Comparison of ENCODE assay signal across 1 cellular context in the genomic region with DNA sequence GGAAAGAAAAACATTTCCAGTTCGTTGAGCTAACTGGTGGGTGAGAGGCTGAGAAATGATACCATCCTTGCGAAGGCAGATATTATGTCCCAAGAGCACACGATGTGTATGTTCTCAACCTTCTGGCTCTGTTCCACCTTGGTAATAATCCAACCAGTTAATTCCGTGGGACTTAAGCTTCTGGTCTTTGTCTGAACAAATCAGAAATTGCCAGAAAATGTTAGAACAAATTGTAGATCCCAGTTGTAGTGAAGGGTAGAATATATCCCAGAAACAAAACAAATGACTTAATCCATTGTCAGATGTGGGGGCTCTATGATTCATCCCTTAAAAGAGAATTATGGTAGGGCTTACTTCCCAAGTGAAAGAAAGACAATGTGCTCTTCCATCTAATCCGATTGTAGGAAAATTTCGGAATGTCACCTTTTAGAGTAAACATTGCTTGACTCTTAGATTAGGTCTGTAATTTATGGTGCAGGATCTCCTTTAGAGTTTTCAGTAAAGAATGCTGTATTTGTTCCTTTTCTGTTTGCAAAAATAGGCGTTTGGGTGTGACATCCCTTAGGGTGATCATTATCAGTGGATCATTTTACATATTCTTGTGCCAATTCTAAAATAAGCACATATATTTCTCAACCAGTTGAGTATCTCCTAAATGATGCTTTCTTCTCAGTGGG.
TF ChIP-seq lines count a peak whose summit lies in the region.

No MANE protein-coding gene starts in this region.

TF ChIP-seq in SK-N-SH, 30 proteins besides CTCF, POLR2A, EP300 and RAD21 (continued from another document):
- no peak for TF ChIP-seq USF2 (IDR thresholded peaks at IDR 0.05; ENCODE audit: borderline replicate concordance, low read depth, low read length)
- TF ChIP-seq RFX5 (IDR thresholded peaks at IDR 0.05; ENCODE audit: low read length): no peak
- TF ChIP-seq JUND (IDR thresholded peaks at IDR 0.05): peak; percentile 77
- peak; percentile 86 for TF ChIP-seq PBX3 (IDR thresholded peaks at IDR 0.05)
- TF ChIP-seq RCOR1 (IDR thresholded peaks at IDR 0.05; ENCODE audit: low read length): no peak
- peak; percentile 88 for TF ChIP-seq NFIC (IDR thresholded peaks at IDR 0.05; ENCODE audit: borderline replicate concordance)
- TF ChIP-seq ELF1 (IDR thresholded peaks at IDR 0.05): no peak
- TF ChIP-seq TEAD4 (IDR thresholded peaks at IDR 0.05; ENCODE audit: borderline replicate concordance, insufficient read depth): peak; percentile 56; the same call in 1 of the 2 replicates
- no peak for TF ChIP-seq NRF1 (IDR thresholded peaks at IDR 0.05; ENCODE audit: low read depth, low read length)
- TF ChIP-seq RXRA (IDR thresholded peaks at IDR 0.05; ENCODE audit: borderline replicate concordance, low read depth): no peak
- peak; percentile 36; the same call in 1 of the 2 replicates for TF ChIP-seq TAF1 (IDR thresholded peaks at IDR 0.05; ENCODE audit: borderline replicate concordance, low read depth, low read length)
- no peak for TF ChIP-seq GABPA (IDR thresholded peaks at IDR 0.05; ENCODE audit: low read depth)
- TF ChIP-seq MAX (IDR thresholded peaks at IDR 0.05; ENCODE audit: low read depth): peak; percentile 35; the same call in 1 of the 2 replicates
- TF ChIP-seq GATA2 (CRISPR knock-in tag; IDR thresholded peaks at IDR 0.05): no peak
- TF ChIP-seq, protein P1, sequence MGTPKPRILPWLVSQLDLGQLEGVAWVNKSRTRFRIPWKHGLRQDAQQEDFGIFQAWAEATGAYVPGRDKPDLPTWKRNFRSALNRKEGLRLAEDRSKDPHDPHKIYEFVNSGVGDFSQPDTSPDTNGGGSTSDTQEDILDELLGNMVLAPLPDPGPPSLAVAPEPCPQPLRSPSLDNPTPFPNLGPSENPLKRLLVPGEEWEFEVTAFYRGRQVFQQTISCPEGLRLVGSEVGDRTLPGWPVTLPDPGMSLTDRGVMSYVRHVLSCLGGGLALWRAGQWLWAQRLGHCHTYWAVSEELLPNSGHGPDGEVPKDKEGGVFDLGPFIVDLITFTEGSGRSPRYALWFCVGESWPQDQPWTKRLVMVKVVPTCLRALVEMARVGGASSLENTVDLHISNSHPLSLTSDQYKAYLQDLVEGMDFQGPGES (IDR thresholded peaks at IDR 0.05; ENCODE audit: low read depth, low read length): no peak
- TF ChIP-seq EZH2phosphoT487 (IDR thresholded peaks at IDR 0.05; ENCODE audit: borderline replicate concordance, low read depth): no peak
- TF ChIP-seq FOSL2 (IDR thresholded peaks at IDR 0.05; ENCODE audit: borderline replicate concordance, low read depth): peak; percentile 85
- TF ChIP-seq MEF2A (IDR thresholded peaks at IDR 0.05; ENCODE audit: borderline replicate concordance, low read depth): peak; percentile 71
- peak; percentile 89 for TF ChIP-seq TCF12 (IDR thresholded peaks at IDR 0.05)
- TF ChIP-seq MXI1 (IDR thresholded peaks at IDR 0.05; ENCODE audit: low read depth, low read length): no peak
